In the genomic region with DNA sequence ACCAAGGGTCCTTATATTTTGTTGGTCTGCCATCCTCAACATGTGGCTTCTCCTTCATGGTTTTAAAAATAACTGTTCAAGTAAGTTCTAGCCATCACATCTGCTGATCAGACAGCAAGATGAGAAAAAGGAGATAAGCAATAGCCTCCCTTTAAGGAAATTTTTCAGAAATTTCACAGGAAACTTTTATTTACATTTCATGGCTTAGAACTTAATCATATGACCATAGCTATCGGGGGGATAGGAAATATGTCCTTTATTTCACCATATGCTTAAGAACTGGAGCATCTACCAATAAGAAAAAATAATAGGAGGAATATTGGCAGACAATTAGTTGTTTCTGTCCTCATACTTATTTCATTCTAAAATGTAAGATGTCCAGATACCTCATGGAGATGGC, we compare ENCODE assay signal across 18 cellular contexts. TPM values are rescaled to one million over a fixed set of nuclear protein-coding genes. Genes with fewer than 3 reads are reported as not detected.
DNase-seq lines count a peak whose midpoint lies in the region; ATAC-seq, FAIRE-seq and TF ChIP-seq lines count a peak whose summit lies in the region.
"Had no signal": no experiment of that assay in that cellular context is flagged by ENCODE, and none has a peak within 500 bp of the region (broad histone marks: within the 10 kb centered on the region; RNA-seq: fewer than 3 reads in every experiment).

No MANE protein-coding gene starts in this region.

- no peak for ATAC-seq in HepG2
- ATAC-seq in right lobe of liver = no peak
- no peak for ATAC-seq in IMR-90 (ENCODE audit: low read depth)
- ATAC-seq in effector memory CD8-positive, alpha-beta T cell (replicated peaks) = no peak
- no peak for ATAC-seq in left colon

- H3K4me1 Mint-ChIP-seq in effector memory CD8-positive, alpha-beta T cell (ENCODE audit: low read depth in 2 of 2) = peaks cover 39 to 59% of the 10 kb centered on the region in 2 donors

- H3K27ac ChIP-seq in HepG2 (ENCODE audit: extremely low read length, insufficient read depth, low read length) (no peak overlapping the region), right lobe of liver (no peak overlapping the region), IMR-90 (ENCODE audit: insufficient read depth, low read length) (no peak overlapping the region)
- H3K27ac ChIP-seq: BLaER1 had no signal

- 97% methylated on average over 1 of the region's 1 CpG for WGBS in HepG2 (ENCODE audit: low lambda C conversion rate)
- 87% methylated on average over 1 of the region's 1 CpG for WGBS in right lobe of liver (ENCODE audit: insufficient coverage, low coverage, low lambda C conversion rate, missing lambda C conversion rate)
- WGBS in IMR-90 (ENCODE audit: extremely low coverage in 2 of 2, insufficient read length in 1 of 2), 2 experiments = no CpG with 5 or more reads among the region's 1 CpG

- H3K36me3 ChIP-seq in HepG2 (replicated peaks in 1 of 2; ENCODE audit: control insufficient read depth in 1 of 2, insufficient read depth in 2 of 2, low read length in 2 of 2) (peaks cover 10 to 31% of the 10 kb centered on the region in 2 experiments), right lobe of liver (no peaks in the 10 kb centered on the region), IMR-90 (ENCODE audit: control insufficient read depth, insufficient read depth, low read length) (peaks cover 6% of the 10 kb centered on the region; the same call in 1 of the 2 replicates)

- no peak for FAIRE-seq in HepG2 (lab: Jason Lieb, UNC)

- no peak overlapping the region for H4K8ac ChIP-seq in IMR-90 (ENCODE audit: low read depth in 2 of 2, low read length in 2 of 2)

- H3K9me3 Mint-ChIP-seq in effector memory CD8-positive, alpha-beta T cell = no peaks in the 10 kb centered on the region
- H3K9me3 Mint-ChIP-seq: CD8-positive, alpha-beta memory T cell; HFFc6 had no signal

- peaks cover 7% of the 10 kb centered on the region for H3K9me1 ChIP-seq in IMR-90 (ENCODE audit: insufficient read depth, low read length)

- peaks cover 25 to 52% of the 10 kb centered on the region in 2 experiments for H3K79me1 ChIP-seq in IMR-90 (ENCODE audit: low read depth in 1 of 2, low read length in 2 of 2)

- no peak overlapping the region for H2BK5ac ChIP-seq in IMR-90 (ENCODE audit: low read depth, low read length, poor library complexity, severe bottlenecking)

- no peak for TF ChIP-seq CTCF in HepG2 (CRISPR knock-in tag; IDR thresholded peaks at IDR 0.05)
- no peak for TF ChIP-seq CTCF in right lobe of liver (IDR thresholded peaks at IDR 0.05)
- TF ChIP-seq CTCF in IMR-90 (conservative IDR thresholded peaks at IDR 0.05; ENCODE audit: low read depth, low read length) = no peak

- H2AK9ac ChIP-seq in IMR-90 (replicated peaks; ENCODE audit: low read depth, low read length, poor library complexity) = no peak overlapping the region

- H3K36me3 Mint-ChIP-seq in effector memory CD8-positive, alpha-beta T cell (ENCODE audit: insufficient read depth) = peaks cover 13% of the 10 kb centered on the region

- H3K4me1 ChIP-seq in HepG2 (ENCODE audit: insufficient read depth, low read length) (peaks cover 10% of the 10 kb centered on the region), right lobe of liver (no peaks in the 10 kb centered on the region), IMR-90 (ENCODE audit: control insufficient read depth, insufficient read depth, low read length) (peaks cover 6% of the 10 kb centered on the region)

- intact Hi-C loops in HepG2 (cut with micrococcal nuclease; ENCODE audit: unreplicated experiment) = no loop called here
- intact Hi-C loops in right lobe of liver (cut with DNase I) = no loop called here
- intact Hi-C loops in IMR-90 (cut with micrococcal nuclease) = no loop called here
- intact Hi-C loops in left colon (cut with DNase I, micrococcal nuclease) = no loop called here

- peak overlapping the region; percentile 44 to 81 for H3K27ac Mint-ChIP-seq in effector memory CD8-positive, alpha-beta T cell
- H3K27ac Mint-ChIP-seq: HFFc6 had no signal

- no peak overlapping the region for H4K91ac ChIP-seq in IMR-90 (ENCODE audit: insufficient read depth, low read depth, low read length)

- CTCF ChIA-PET in HepG2 (lab: Yijun Ruan, JAX; ENCODE audit: low intra/inter-chr PET ratio, low total read pairs) = no interaction called here
- CTCF ChIA-PET in IMR-90 (lab: Yijun Ruan, JAX) = no interaction called here

- H3K23ac ChIP-seq in IMR-90 (ENCODE audit: low read depth, low read length) = no peak overlapping the region

- no peak overlapping the region for H3K56ac ChIP-seq in IMR-90 (ENCODE audit: extremely low read depth, insufficient read depth, low read length)

- no peak for DNase-seq in HepG2 (ENCODE audit: low spot score)
- DNase-seq in right lobe of liver = no peak
- peak; percentile 13 for DNase-seq in IMR-90
- DNase-seq in effector memory CD8-positive, alpha-beta T cell = no peak
- DNase-seq in NCI-H524 (lab: John Stamatoyannopoulos, UW) = no peak
- no peak for DNase-seq in SIG-M5 (lab: John Stamatoyannopoulos, UW)
- no peak for DNase-seq in left colon
- DNase-seq: CD8-positive, alpha-beta memory T cell; HFFc6; MG63; NCI-H1092 treated with DMSO at 0.1 percent for 48 hours; NCI-H2081 treated with DMSO at 0.1 percent for 48 hours; NCI-H510A; NCI-H774; OCI-M1; SHP77; SK-N-SH had no signal

- in situ Hi-C loops in HepG2 (cut with HindIII; ENCODE audit: extremely low pct_ligation_motif_present, low pct_unique_long_range_greater_than_20kb) = no loop called here
- in situ Hi-C loops in IMR-90 (cut with MboI; ENCODE audit: low sequenced_read_pairs) = no loop called here

- no peaks in the 10 kb centered on the region for H3K27me3 Mint-ChIP-seq in effector memory CD8-positive, alpha-beta T cell
- H3K27me3 Mint-ChIP-seq: CD8-positive, alpha-beta memory T cell had no signal

- no peak overlapping the region for H2BK120ac ChIP-seq in IMR-90 (ENCODE audit: low read depth, low read length)

- H2AFZ ChIP-seq in HepG2 (ENCODE audit: low read length) (no peak overlapping the region), IMR-90 (replicated peaks; ENCODE audit: low read length, poor library complexity) (no peak overlapping the region)

- H3K27me3 ChIP-seq in HepG2 (ENCODE audit: control insufficient read depth in 1 of 2, insufficient read depth in 2 of 2, low read length in 2 of 2) (no peaks in the 10 kb centered on the region), right lobe of liver (no peaks in the 10 kb centered on the region), IMR-90 (ENCODE audit: control insufficient read depth, insufficient read depth, low read length) (no peaks in the 10 kb centered on the region)
- H3K27me3 ChIP-seq: BLaER1, MG63 had no signal

- BruUV-seq in HepG2 (replicated peaks; lab: Mats Ljungman, UMichigan) = no TSS peak
- BruUV-seq in IMR-90 (replicated peaks; lab: Mats Ljungman, UMichigan) = no TSS peak

- no peak overlapping the region for H2BK15ac ChIP-seq in IMR-90 (ENCODE audit: low read depth, low read length)

- H3K79me2 ChIP-seq in HepG2 (ENCODE audit: insufficient read depth, low read length) = peaks cover 95% of the 10 kb centered on the region

- H3K18ac ChIP-seq in IMR-90 (ENCODE audit: low read depth, low read length) = no peak overlapping the region

- TF ChIP-seq POLR2A in HepG2 (IDR thresholded peaks at IDR 0.05; ENCODE audit: insufficient read depth in 1 of 2, low read depth in 2 of 2, low read length in 2 of 2) = no peak
- TF ChIP-seq POLR2A in right lobe of liver (IDR thresholded peaks at IDR 0.05) = no peak
- TF ChIP-seq POLR2A in IMR-90 (IDR thresholded peaks at IDR 0.05; ENCODE audit: low read depth, low read length) = no peak

- POLR2A ChIA-PET in HepG2 (lab: Yijun Ruan, JAX) (interaction anchor here (1.4 kb wide), 1 partner anchor 17 kb away, joined by 4 read pairs; a partner anchor contains a TSS), IMR-90 (lab: Charles Lee; ENCODE audit: unreplicated experiment) (no interaction called here)

- peak overlapping the region; percentile 25 to 30 for H3K4me3 Mint-ChIP-seq in effector memory CD8-positive, alpha-beta T cell
- H3K4me3 Mint-ChIP-seq: HFFc6 had no signal

- no peak overlapping the region for H2BK20ac ChIP-seq in IMR-90 (ENCODE audit: low read depth, low read length)

- dilution Hi-C loops in IMR-90 (cut with HindIII; ENCODE audit: low sequenced_read_pairs, unreplicated experiment) = no loop called here

- H3K4me3 ChIP-seq in HepG2 (replicated peaks in 1 of 3; ENCODE audit: insufficient read depth in 1 of 3, low read depth in 2 of 3, low read length in 3 of 3) = no peak overlapping the region
- H3K4me3 ChIP-seq in right lobe of liver = no peak overlapping the region
- H3K4me3 ChIP-seq in IMR-90 (ENCODE audit: insufficient read depth, low read depth, low read length) = no peak overlapping the region
- H3K4me3 ChIP-seq: BLaER1, MG63 had no signal

- H3K4ac ChIP-seq in IMR-90 (ENCODE audit: low read depth, low read length) = no peak overlapping the region

- H4K20me1 ChIP-seq in HepG2 (ENCODE audit: insufficient read depth, low read length) = peaks cover 45% of the 10 kb centered on the region
- peaks cover 68% of the 10 kb centered on the region for H4K20me1 ChIP-seq in IMR-90 (ENCODE audit: insufficient read depth, low read length)

- H3K14ac ChIP-seq in IMR-90 (replicated peaks; ENCODE audit: low read depth, low read length) = no peak overlapping the region

- TF ChIP-seq EP300 in HepG2 (IDR thresholded peaks at IDR 0.05; ENCODE audit: low read depth in 2 of 2, low read length in 2 of 2) (no peak), HepG2 (CRISPR knock-in tag; IDR thresholded peaks at IDR 0.05; ENCODE audit: borderline replicate concordance) (no peak)

- TF ChIP-seq RAD21 in HepG2 (CRISPR knock-in tag; IDR thresholded peaks at IDR 0.05) = no peak
- TF ChIP-seq RAD21 in IMR-90 (IDR thresholded peaks at IDR 0.05; ENCODE audit: low read length) = no peak

- H2AK5ac ChIP-seq in IMR-90 (ENCODE audit: low read depth, low read length) = no peak overlapping the region

- H3K9me3 ChIP-seq in HepG2 (ENCODE audit: low read length) = no peaks in the 10 kb centered on the region
- H3K9me3 ChIP-seq in right lobe of liver = no peaks in the 10 kb centered on the region
- H3K9me3 ChIP-seq in IMR-90 (ENCODE audit: control insufficient read depth, insufficient read depth, low read length) = no peaks in the 10 kb centered on the region
- H3K9me3 ChIP-seq: BLaER1, MG63, SK-N-SH had no signal

- H3K9ac ChIP-seq in HepG2 (ENCODE audit: insufficient read depth, low read depth, low read length) (no peak overlapping the region), IMR-90 (ENCODE audit: low read depth, low read length) (no peak overlapping the region)
- H3K9ac ChIP-seq: BLaER1, SK-N-SH had no signal

- no peak overlapping the region for H4K5ac ChIP-seq in IMR-90 (ENCODE audit: low read depth, low read length)

- no peak overlapping the region for H3K4me2 ChIP-seq in HepG2 (ENCODE audit: low read depth, low read length)
- no peak overlapping the region for H3K4me2 ChIP-seq in IMR-90 (ENCODE audit: low read depth, low read length)
- H3K4me2 ChIP-seq: BLaER1, SK-N-SH had no signal

RNA-seq across cellular contexts. Expression of a gene that starts 16.2 kb away (rescaled TPM):
- total RNA-seq in HepG2 (2016; rRNA removed; fragmentation: Illumina TruSeq; extraction: Trizol) (95.1 and 135 TPM in 2 replicates), right lobe of liver (10 to 100 TPM; 24.0 to 36.3 (median 27.4) TPM), IMR-90 (2012; rRNA removed) (51.1 and 60.0 TPM in 2 replicates), left colon (10 to 100 TPM; 35.4 to 36.9 TPM)
- total RNA-seq in HepG2 (2016; cell fraction: cytosol; rRNA removed; fragmentation: Illumina TruSeq; extraction: Trizol; ENCODE audit: low read depth) = 48.6 and 49.2 TPM in 2 replicates
- total RNA-seq in HepG2 (2016; cell fraction: insoluble cytoplasmic fraction; rRNA removed; fragmentation: Illumina TruSeq; extraction: Trizol) = 90.1 and 133 TPM in 2 replicates
- total RNA-seq in HepG2 (2016; cell fraction: membrane; rRNA removed; fragmentation: Illumina TruSeq; extraction: Trizol) = 99.1 and 101 TPM in 2 replicates
- 86.7 and 92.9 TPM in 2 replicates for total RNA-seq in HepG2 (2016; cell fraction: nucleus; rRNA removed; fragmentation: Illumina TruSeq; extraction: Trizol)
- polyA plus RNA-seq in HepG2 (2011; rRNA removed) (73.0 and 91.6 TPM in 2 replicates), IMR-90 (2012; rRNA removed) (23.2 and 24.1 TPM in 2 replicates)
- 48.3 and 53.5 TPM in 2 replicates for polyA plus RNA-seq in HepG2 (2011; cell fraction: cytosol; rRNA removed)
- polyA plus RNA-seq in HepG2 (2011; cell fraction: nucleus; rRNA removed) = 40.6 and 47.0 TPM in 2 replicates
- 42.8 and 50.8 TPM in 2 replicates for polyA plus RNA-seq in HepG2 (2012)
- 8.8 TPM in 2 replicates for polyA plus RNA-seq in HepG2 (2016; cell fraction: cytosol; fragmentation: Illumina TruSeq; extraction: Trizol; ENCODE audit: low read depth)
- polyA plus RNA-seq in HepG2 (2016; cell fraction: insoluble cytoplasmic fraction; fragmentation: Illumina TruSeq; extraction: Trizol; ENCODE audit: low read depth) = 78.8 and 82.7 TPM in 2 replicates
- polyA plus RNA-seq in HepG2 (2016; cell fraction: membrane; fragmentation: Illumina TruSeq; extraction: Trizol; ENCODE audit: low read depth) = 29.0 and 30.3 TPM in 2 replicates
- 69.5 and 71.2 TPM in 2 replicates for polyA plus RNA-seq in HepG2 (2016; cell fraction: nucleus; fragmentation: Illumina TruSeq; extraction: Trizol; ENCODE audit: insufficient read depth, low read depth)
- polyA minus RNA-seq in HepG2 (2011; rRNA and poly(A)+ RNA removed; ENCODE audit: low replicate concordance) = 106 and 216 TPM in 2 replicates
- polyA minus RNA-seq in HepG2 (2011; cell fraction: cytosol; rRNA and poly(A)+ RNA removed) = 75.8 and 90.0 TPM in 2 replicates
- 246 and 266 TPM in 2 replicates for polyA minus RNA-seq in HepG2 (2011; cell fraction: nucleus; rRNA and poly(A)+ RNA removed)
- 8.3 and 8.6 TPM in 2 replicates for polyA plus RNA-seq in IMR-90 (2012; cell fraction: cytosol; rRNA removed)
- polyA plus RNA-seq in IMR-90 (2012; cell fraction: nucleus; rRNA removed; ENCODE audit: low replicate concordance) = 5.9 and 26.0 TPM in 2 replicates

RNA-seq across cellular contexts. Expression of a gene that starts 29.7 kb away (rescaled TPM):
- total RNA-seq in HepG2 (2016; rRNA removed; fragmentation: Illumina TruSeq; extraction: Trizol) (676 and 882 TPM in 2 replicates), right lobe of liver (100 to 1,000 TPM; 149 to 204 (median 185) TPM), IMR-90 (2012; rRNA removed) (167 and 226 TPM in 2 replicates), left colon (100 to 1,000 TPM; 513 to 713 TPM)
- 124 and 136 TPM in 2 replicates for total RNA-seq in HepG2 (2016; cell fraction: cytosol; rRNA removed; fragmentation: Illumina TruSeq; extraction: Trizol; ENCODE audit: low read depth)
- total RNA-seq in HepG2 (2016; cell fraction: insoluble cytoplasmic fraction; rRNA removed; fragmentation: Illumina TruSeq; extraction: Trizol) = 688 and 928 TPM in 2 replicates
- total RNA-seq in HepG2 (2016; cell fraction: membrane; rRNA removed; fragmentation: Illumina TruSeq; extraction: Trizol) = 165 and 177 TPM in 2 replicates
- total RNA-seq in HepG2 (2016; cell fraction: nucleus; rRNA removed; fragmentation: Illumina TruSeq; extraction: Trizol) = 246 and 253 TPM in 2 replicates
- polyA plus RNA-seq in HepG2 (2011; rRNA removed) (732 and 1,007 TPM in 2 replicates), IMR-90 (2012; rRNA removed) (365 and 385 TPM in 2 replicates)
- polyA plus RNA-seq in HepG2 (2011; cell fraction: cytosol; rRNA removed) = 686 and 795 TPM in 2 replicates
- polyA plus RNA-seq in HepG2 (2011; cell fraction: nucleus; rRNA removed) = 192 and 230 TPM in 2 replicates
- 423 and 600 TPM in 2 replicates for polyA plus RNA-seq in HepG2 (2012)
- 139 and 168 TPM in 2 replicates for polyA plus RNA-seq in HepG2 (2016; cell fraction: cytosol; fragmentation: Illumina TruSeq; extraction: Trizol; ENCODE audit: low read depth)
- 890 and 976 TPM in 2 replicates for polyA plus RNA-seq in HepG2 (2016; cell fraction: insoluble cytoplasmic fraction; fragmentation: Illumina TruSeq; extraction: Trizol; ENCODE audit: low read depth)
- 161 and 175 TPM in 2 replicates for polyA plus RNA-seq in HepG2 (2016; cell fraction: membrane; fragmentation: Illumina TruSeq; extraction: Trizol; ENCODE audit: low read depth)
- polyA plus RNA-seq in HepG2 (2016; cell fraction: nucleus; fragmentation: Illumina TruSeq; extraction: Trizol; ENCODE audit: insufficient read depth, low read depth) = 342 and 360 TPM in 2 replicates
- 217 and 353 TPM in 2 replicates for polyA minus RNA-seq in HepG2 (2011; rRNA and poly(A)+ RNA removed; ENCODE audit: low replicate concordance)
- polyA minus RNA-seq in HepG2 (2011; cell fraction: cytosol; rRNA and poly(A)+ RNA removed) = 159 and 173 TPM in 2 replicates
- 116 and 118 TPM in 2 replicates for polyA minus RNA-seq in HepG2 (2011; cell fraction: nucleus; rRNA and poly(A)+ RNA removed)
- 299 and 417 TPM in 2 replicates for polyA plus RNA-seq in IMR-90 (2012; cell fraction: cytosol; rRNA removed)
- 94.0 and 181 TPM in 2 replicates for polyA plus RNA-seq in IMR-90 (2012; cell fraction: nucleus; rRNA removed; ENCODE audit: low replicate concordance)
